In the genomic region with DNA sequence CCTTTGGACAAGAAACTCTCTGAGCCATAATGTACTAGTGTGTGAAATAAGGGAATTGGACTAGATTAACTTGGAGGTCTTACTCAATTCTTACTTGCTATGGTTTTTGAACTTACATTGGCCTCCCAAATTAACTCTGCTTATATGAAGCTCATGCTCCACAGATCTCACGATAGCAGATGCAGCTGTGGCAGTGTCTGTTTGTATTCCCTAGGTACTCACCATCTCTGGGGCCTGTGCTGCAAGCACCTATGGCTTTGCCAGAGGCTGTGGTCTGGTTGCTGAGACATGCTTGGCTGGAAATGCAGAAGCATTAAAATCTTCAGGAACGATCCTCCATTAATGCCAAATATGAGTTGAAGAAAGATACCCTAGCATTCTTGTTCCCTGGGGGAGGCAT, we compare ENCODE assay signal across 10 cellular contexts.
"Had no signal": no experiment of that assay in that cellular context is flagged by ENCODE, and none has a peak within 500 bp of the region (broad histone marks: within the 10 kb centered on the region; RNA-seq: fewer than 3 reads in every experiment).

No MANE protein-coding gene starts in this region.

- H3K27ac ChIP-seq: GM23248 had no signal

- H2AFZ ChIP-seq: GM23248, GM23338 had no signal

- H3K4me3 ChIP-seq: GM23248, GM23338, HAP-1 had no signal

- H3K4me1 ChIP-seq: HAP-1 had no signal

- H3K4me2 ChIP-seq: GM23338 had no signal

- H3K36me3 ChIP-seq: HAP-1 had no signal

- DNase-seq: GM23248, GOT3, H7, H9, HCEC 1CT, HFFc6 had no signal

- H3K9me3 ChIP-seq: HAP-1 had no signal

- H3K9ac ChIP-seq: GM23248 had no signal

- FAIRE-seq: H1, H54 had no signal
